ENCODE assay signal across 22 cellular contexts in genomic region chr5:19140276-19140675, GRCh38.
"Had no signal": no experiment of that assay in that cellular context is flagged by ENCODE, and none has a peak within 500 bp of the region (broad histone marks: within the 10 kb centered on the region; RNA-seq: fewer than 3 reads in every experiment).

No MANE protein-coding gene starts in this region.

- H3K9me3 ChIP-seq: esophagus squamous epithelium, gastroesophageal sphincter, testis, upper lobe of right lung had no signal

- H3K4me1 ChIP-seq: esophagus squamous epithelium, gastroesophageal sphincter, parathyroid adenoma, psoas muscle, testis, tibial nerve, upper lobe of right lung had no signal

- H2AFZ ChIP-seq: parathyroid adenoma had no signal

- H3K9ac ChIP-seq: parathyroid adenoma had no signal

- DNase-seq: cortex of kidney; effector memory CD4-positive, alpha-beta T cell; esophagus squamous epithelium; foreskin fibroblast; glutamatergic neuron; immature natural killer cell; left colon; left ventricle myocardium superior; mesenchymal stem cell; naive thymus-derived CD4-positive, alpha-beta T cell; nephron progenitor cell; psoas muscle; stimulated activated CD4-positive, alpha-beta T cell treated with anti-CD3 and anti-CD28 coated beads, Interleukin-2, amount 100 ng/mL, for 24 hours; stimulated activated CD4-positive, alpha-beta T cell treated with anti-CD3 and anti-CD28 coated beads, Interleukin-4, amount 100 ng/mL, for 4 hours; stimulated activated naive B cell treated with anti-CD40 and anti-IgM and Interleukin-4, amounts not matched to agents 10 μg/mL and 1 μg/mL and 100 μg/mL, for 72 hours; stimulated activated naive CD8-positive, alpha-beta T cell treated with anti-CD3 and anti-CD28 coated beads, Interleukin-15, amount 100 ng/mL, for 72 hours; testis; upper lobe of right lung had no signal

- H3K36me3 ChIP-seq: esophagus squamous epithelium, gastroesophageal sphincter, tibial nerve, upper lobe of right lung had no signal

- H3K79me2 ChIP-seq: parathyroid adenoma had no signal

- H3K27ac ChIP-seq: esophagus squamous epithelium, gastroesophageal sphincter, parathyroid adenoma, psoas muscle, testis, tibial nerve, upper lobe of right lung had no signal

- H3K4me3 ChIP-seq: esophagus squamous epithelium, gastroesophageal sphincter, lung, psoas muscle, testis, tibial nerve, upper lobe of right lung had no signal

- H3K27me3 ChIP-seq: esophagus squamous epithelium, gastroesophageal sphincter, testis, tibial nerve, upper lobe of right lung had no signal
